ENCODE assay signal across 19 cellular contexts in the genomic region with DNA sequence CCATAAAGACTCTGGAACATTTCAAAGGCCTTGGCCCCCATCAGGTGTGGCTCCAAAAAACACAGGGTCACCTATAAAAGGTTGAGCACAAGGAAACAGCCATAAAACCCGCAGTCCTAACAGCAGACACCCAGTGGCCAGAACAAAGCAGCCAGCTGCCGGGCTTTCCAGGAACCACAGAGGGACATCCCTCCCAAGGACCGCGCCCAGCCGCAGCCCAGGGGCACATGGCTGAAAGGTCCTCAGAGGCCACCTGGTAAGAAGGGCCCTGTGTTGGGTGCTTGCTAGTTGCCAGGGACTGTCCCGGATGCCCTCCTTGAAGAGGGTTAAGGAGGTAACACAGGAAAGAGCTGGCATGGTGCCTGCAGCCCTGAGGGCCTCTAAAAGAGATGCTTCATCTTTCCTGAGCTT. TPM values are rescaled to one million over a fixed set of nuclear protein-coding genes. Genes with fewer than 3 reads are reported as not detected.
DNase-seq lines count a peak whose midpoint lies in the region; ATAC-seq and TF ChIP-seq lines count a peak whose summit lies in the region.
"Had no signal": no experiment of that assay in that cellular context is flagged by ENCODE, and none has a peak within 500 bp of the region (broad histone marks: within the 10 kb centered on the region; RNA-seq: fewer than 3 reads in every experiment).

No MANE protein-coding gene starts in this region.

- peak overlapping the region; percentile 24 for H3K18ac ChIP-seq in neuronal stem cell (ENCODE audit: low read length)

- peak overlapping the region; percentile 4 for H2BK120ac ChIP-seq in neuronal stem cell (ENCODE audit: low read depth, low read length)

- H2BK12ac ChIP-seq in neuronal stem cell (ENCODE audit: low read length) = peak overlapping the region; percentile 33

- 77 to 78% methylated on average over 6 of the region's 6 CpGs for WGBS in GM23248 (ENCODE audit: low coverage in 1 of 2, low lambda C conversion rate in 2 of 2, missing lambda C conversion rate in 2 of 2), 2 experiments
- no CpG with 5 or more reads among the region's 6 CpGs for WGBS in neuronal stem cell (ENCODE audit: extremely low coverage in 2 of 2, insufficient read length in 2 of 2, insufficient replicate concordance in 1 of 2), 2 donors

- H3K23ac ChIP-seq in neuronal stem cell (ENCODE audit: low read depth, low read length, poor library complexity) = no peak overlapping the region

- H3K4me2 ChIP-seq in GM23248 (ENCODE audit: unreplicated experiment) = no peak overlapping the region
- H3K4me2 ChIP-seq in neuronal stem cell (ENCODE audit: insufficient read depth, low read length, poor library complexity, severe bottlenecking) = no peak overlapping the region

- H3K9me2 ChIP-seq in GM23248 (ENCODE audit: insufficient read depth) = no peaks in the 10 kb centered on the region

- in situ Hi-C loops in GM23248 (cut with MboI) = no loop called here

- no peak overlapping the region for H3K14ac ChIP-seq in neuronal stem cell (ENCODE audit: low read length)

- no peak overlapping the region for H2BK15ac ChIP-seq in neuronal stem cell (ENCODE audit: low read length)

- H3K36me3 ChIP-seq in GM23248 (ENCODE audit: low read depth) (no peaks in the 10 kb centered on the region), Peyer's patch (no peaks in the 10 kb centered on the region), neuronal stem cell (replicated peaks in 1 of 2; ENCODE audit: control insufficient read depth in 2 of 2, insufficient read depth in 2 of 2, low read length in 2 of 2) (no peaks in the 10 kb centered on the region), SJCRH30 (no peaks in the 10 kb centered on the region)
- H3K36me3 ChIP-seq: breast epithelium, SJSA1 had no signal

- no peak overlapping the region for H3K27ac ChIP-seq in GM23248
- H3K27ac ChIP-seq in Peyer's patch = no peak overlapping the region
- H3K27ac ChIP-seq in neuronal stem cell (replicated peaks; ENCODE audit: low read length) = no peak overlapping the region
- no peak overlapping the region for H3K27ac ChIP-seq in SJCRH30
- H3K27ac ChIP-seq: breast epithelium, HL-60, SJSA1 had no signal

- no peaks in the 10 kb centered on the region for H3K9me3 ChIP-seq in GM23248 (ENCODE audit: low read depth)
- H3K9me3 ChIP-seq in Peyer's patch = no peaks in the 10 kb centered on the region
- no peaks in the 10 kb centered on the region for H3K9me3 ChIP-seq in neuronal stem cell (replicated peaks in 1 of 2; ENCODE audit: control insufficient read depth in 2 of 2, insufficient read depth in 1 of 2, low read depth in 1 of 2, low read length in 2 of 2)
- no peaks in the 10 kb centered on the region for H3K9me3 ChIP-seq in SJCRH30 (replicated peaks)
- H3K9me3 ChIP-seq: breast epithelium, SJSA1 had no signal

- peak; percentile 68 for DNase-seq in DMS153 (lab: John Stamatoyannopoulos, UW)
- DNase-seq in GM23248 = peak; percentile 4
- peak in 2 of 3 donors; percentile 60 to 76 for DNase-seq in Peyer's patch
- DNase-seq in neuronal stem cell (ENCODE audit: low spot score) = no peak
- DNase-seq in activated CD8-positive, alpha-beta memory T cell treated with anti-CD3 and anti-CD28 coated beads, Interleukin-2, amount 50 U/mL, for 4 hours = no peak
- DNase-seq in SJCRH30 = no peak
- DNase-seq: activated CD4-positive, alpha-beta T cell treated with anti-CD3 and anti-CD28 coated beads, Interleukin-2, amount 10 ng/mL, durations not matched to agents 24 days and 14 days; activated effector memory CD4-positive, alpha-beta T cell treated with Interleukin-2 at 50 U/mL for 16 hours; COR-L47; left cardiac atrium; NCI-H187 treated with DMSO at 0.1 percent for 48 hours; NCI-H524 treated with DMSO at 0.1 percent for 48 hours; occipital lobe; retina; stimulated activated CD4-positive, alpha-beta T cell treated with anti-CD3 and anti-CD28 coated beads, Interleukin-12 subunit alpha, Interleukin-12 subunit beta, amount 100 ng/mL, for 4 hours had no signal

- H4K8ac ChIP-seq in neuronal stem cell (ENCODE audit: low read depth, low read length) = no peak overlapping the region

- H4K20me1 ChIP-seq in GM23248 (ENCODE audit: insufficient read depth) = no peaks in the 10 kb centered on the region

- no peak overlapping the region for H3K4me3 ChIP-seq in GM23248
- no peak overlapping the region for H3K4me3 ChIP-seq in Peyer's patch
- no peak overlapping the region for H3K4me3 ChIP-seq in neuronal stem cell (ENCODE audit: low read length in 2 of 2)
- H3K4me3 ChIP-seq in SJCRH30 = no peak overlapping the region
- H3K4me3 ChIP-seq: breast epithelium, SJSA1 had no signal

- no peaks in the 10 kb centered on the region for H3K79me1 ChIP-seq in neuronal stem cell (ENCODE audit: low read depth, low read length)

- H2AK5ac ChIP-seq in neuronal stem cell (ENCODE audit: low read depth, low read length) = no peak overlapping the region

- TF ChIP-seq POLR2A in Peyer's patch (IDR thresholded peaks at IDR 0.05) = no peak

- H3K27me3 ChIP-seq in GM23248 (replicated peaks; ENCODE audit: insufficient read depth) = no peaks in the 10 kb centered on the region
- no peaks in the 10 kb centered on the region for H3K27me3 ChIP-seq in Peyer's patch
- H3K27me3 ChIP-seq in neuronal stem cell (ENCODE audit: control insufficient read depth in 3 of 3, insufficient read depth in 3 of 3, low read depth in 1 of 3, low read length in 3 of 3) = peaks cover 0 to 5% (median 0%) of the 10 kb centered on the region in 3 experiments
- no peaks in the 10 kb centered on the region; the same call in 1 of the 2 replicates for H3K27me3 ChIP-seq in SJCRH30
- H3K27me3 ChIP-seq: breast epithelium, SJSA1 had no signal

- H3K4ac ChIP-seq in neuronal stem cell (ENCODE audit: low read length) = no peak overlapping the region

- no peak overlapping the region for H3K9ac ChIP-seq in GM23248
- H3K9ac ChIP-seq in neuronal stem cell (ENCODE audit: low read depth, low read length, poor library complexity) = no peak overlapping the region

- H2AFZ ChIP-seq in GM23248 (no peak overlapping the region), neuronal stem cell (ENCODE audit: low read length) (no peak overlapping the region)

- no peak overlapping the region for H2BK5ac ChIP-seq in neuronal stem cell (ENCODE audit: low read length)

- peaks cover 34% of the 10 kb centered on the region for H3K79me2 ChIP-seq in GM23248 (ENCODE audit: insufficient read depth)

- no peaks in the 10 kb centered on the region for H3F3A ChIP-seq in GM23248 (ENCODE audit: insufficient read depth)

- no peak for ATAC-seq in HG02623 (IDR thresholded peaks at IDR 0.05; ENCODE audit: unreplicated experiment)
- ATAC-seq: left cardiac atrium had no signal

- TF ChIP-seq CTCF in Peyer's patch (IDR thresholded peaks at IDR 0.05) = peak in 1 of 6 experiments; percentile 4

- peaks cover 19% of the 10 kb centered on the region for H3K4me1 ChIP-seq in GM23248 (ENCODE audit: insufficient read depth)
- peaks cover 0 to 32% (median 4%) of the 10 kb centered on the region in 4 donors for H3K4me1 ChIP-seq in Peyer's patch
- peaks cover 0 to 7% of the 10 kb centered on the region in 2 donors for H3K4me1 ChIP-seq in neuronal stem cell (ENCODE audit: control insufficient read depth in 2 of 2, insufficient read depth in 1 of 2, low read depth in 1 of 2, low read length in 2 of 2)
- H3K4me1 ChIP-seq in SJCRH30 = peaks cover 16% of the 10 kb centered on the region

- no peak overlapping the region for H4K91ac ChIP-seq in neuronal stem cell (ENCODE audit: low read depth, low read length, poor library complexity)

RNA-seq across cellular contexts. Expression of gene KCNMA1, which starts 32.7 kb away (rescaled TPM):
- 14.2 and 18.6 TPM in 2 replicates for total RNA-seq in GM23248 (2014; rRNA removed; shearing (Covaris generic))
- 24.8 and 25.1 TPM in 2 replicates for polyA plus RNA-seq in GM23248 (2016; fragmentation: Nextera tagmentation; extraction: Ambion mirVana)
- 10 to 100 TPM; 17.8 to 29.1 (median 23.9) TPM for total RNA-seq in Peyer's patch
- 1.8 TPM for polyA plus RNA-seq in neuronal stem cell (2013, experiment 1 of 2)
- polyA plus RNA-seq in neuronal stem cell (2013, experiment 2 of 2) = 1.5 TPM
- total RNA-seq in SJCRH30 (2014; rRNA removed; shearing (Covaris generic)) = 0.33 and 0.69 TPM in 2 replicates
- total RNA-seq: activated CD4-positive, alpha-beta T cell treated with anti-CD3 and anti-CD28 coated beads, Interleukin-2, amount 10 ng/mL, durations not matched to agents 24 days and 14 days had no signal

Comparison
In these comparisons a context has a peak if more than half of its experiments do, and no peak if none do; other contexts are left out.
1. DNase-seq: peak in DMS153 (single experiment), GM23248 (single experiment) and Peyer's patch (2 of 3); none in neuronal stem cell (single experiment), activated CD8-positive, alpha-beta memory T cell treated with anti-CD3 and anti-CD28 coated beads, Interleukin-2, amount 50 U/mL, for 4 hours (single experiment) and SJCRH30 (0 of 2).